In the genomic region with DNA sequence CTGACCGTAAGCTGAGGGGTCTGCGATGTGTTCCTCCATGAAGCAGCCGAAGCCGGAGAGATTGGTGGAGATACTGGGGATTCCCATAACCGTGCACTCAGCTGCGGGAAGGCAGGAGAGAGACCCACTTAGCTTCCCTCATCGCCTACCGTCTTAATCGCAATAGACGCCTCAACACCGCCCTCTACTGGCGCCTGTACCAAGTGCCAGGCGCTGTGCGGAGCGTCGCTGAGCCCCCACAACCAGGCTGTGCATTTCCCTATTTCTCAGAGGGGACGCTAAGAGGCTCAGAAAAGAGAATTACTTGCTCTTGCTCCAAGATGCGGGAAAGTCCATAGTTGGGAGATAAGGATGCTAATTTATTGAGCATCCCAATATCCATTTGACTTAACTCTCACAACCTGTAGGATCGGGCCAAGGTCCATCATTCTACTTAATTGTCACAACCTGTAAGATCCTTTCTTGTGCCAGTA, we compare ENCODE assay signal across 1 cellular context.
TF ChIP-seq lines count a peak whose summit lies in the region.

No MANE protein-coding gene starts in this region.

TF ChIP-seq in HepG2, 621 proteins besides CTCF, POLR2A, EP300 and RAD21 (continued from another document and continues in another):
- TF ChIP-seq ZNF710 (CRISPR knock-in tag; IDR thresholded peaks at IDR 0.05; ENCODE audit: borderline replicate concordance) (no peak), TIGD3 (CRISPR knock-in tag; IDR thresholded peaks at IDR 0.05; ENCODE audit: borderline replicate concordance) (no peak), CREBL2 (CRISPR knock-in tag; IDR thresholded peaks at IDR 0.05; ENCODE audit: borderline replicate concordance) (no peak), HNRNPUL1 (IDR thresholded peaks at IDR 0.05; ENCODE audit: low read depth, low read length) (no peak), JUND (CRISPR knock-in tag; IDR thresholded peaks at IDR 0.05) (no peak), MLX (CRISPR knock-in tag; IDR thresholded peaks at IDR 0.05) (no peak), KDM2A (CRISPR knock-in tag; IDR thresholded peaks at IDR 0.05; ENCODE audit: borderline replicate concordance, low read depth) (peak; percentile 80), MAX (IDR thresholded peaks at IDR 0.05) (peak; percentile 19; the same call in 1 of the 2 replicates), ZFY (CRISPR knock-in tag; IDR thresholded peaks at IDR 0.05) (no peak), PHF20 (CRISPR knock-in tag; IDR thresholded peaks at IDR 0.05) (no peak), ATM (IDR thresholded peaks at IDR 0.05; ENCODE audit: borderline replicate concordance) (no peak), MTF2 (CRISPR knock-in tag; IDR thresholded peaks at IDR 0.05; ENCODE audit: borderline replicate concordance) (no peak), HOXA5 (CRISPR knock-in tag; IDR thresholded peaks at IDR 0.05) (no peak), SOX6 (IDR thresholded peaks at IDR 0.05) (no peak), SOX6 (CRISPR knock-in tag; IDR thresholded peaks at IDR 0.05) (0 out of 2 replicates have a peak, but pooled peaks have one; percentile 34), DNMT3B (CRISPR knock-in tag; conservative IDR thresholded peaks at IDR 0.05) (no peak), THYN1 (CRISPR knock-in tag; IDR thresholded peaks at IDR 0.05; ENCODE audit: borderline replicate concordance, low read depth) (no peak), ARID4A (CRISPR knock-in tag; IDR thresholded peaks at IDR 0.05; ENCODE audit: borderline replicate concordance) (no peak; the same call in 1 of the 2 replicates), KLF12 (CRISPR knock-in tag; IDR thresholded peaks at IDR 0.05; ENCODE audit: borderline replicate concordance) (no peak), CBX1 (IDR thresholded peaks at IDR 0.05; ENCODE audit: low read depth) (no peak), ZBTB4 (CRISPR knock-in tag; IDR thresholded peaks at IDR 0.05; ENCODE audit: borderline replicate concordance) (no peak), SMARCC2 (IDR thresholded peaks at IDR 0.05) (no peak), ZSCAN21 (CRISPR knock-in tag; IDR thresholded peaks at IDR 0.05; ENCODE audit: borderline replicate concordance) (no peak), ZNF414 (CRISPR knock-in tag; IDR thresholded peaks at IDR 0.05) (no peak), ZNF484 (CRISPR knock-in tag; IDR thresholded peaks at IDR 0.05; ENCODE audit: borderline replicate concordance, low read depth) (no peak), ZNF460 (CRISPR knock-in tag; IDR thresholded peaks at IDR 0.05; ENCODE audit: borderline replicate concordance) (no peak), ZFP41 (CRISPR knock-in tag; IDR thresholded peaks at IDR 0.05; ENCODE audit: borderline replicate concordance) (no peak), SETDB1 (CRISPR knock-in tag; IDR thresholded peaks at IDR 0.05; ENCODE audit: borderline replicate concordance) (no peak), TBL1XR1 (IDR thresholded peaks at IDR 0.05; ENCODE audit: borderline replicate concordance, low read length, partially characterized antibody) (no peak), ZNF224 (CRISPR knock-in tag; IDR thresholded peaks at IDR 0.05) (no peak), TBX2 (CRISPR knock-in tag; IDR thresholded peaks at IDR 0.05; ENCODE audit: borderline replicate concordance) (no peak), ZNF841 (CRISPR knock-in tag; IDR thresholded peaks at IDR 0.05; ENCODE audit: borderline replicate concordance) (no peak), ZNF7 (CRISPR knock-in tag; IDR thresholded peaks at IDR 0.05) (no peak), ZNF501 (CRISPR knock-in tag; IDR thresholded peaks at IDR 0.05) (peak; percentile 52; the same call in 1 of the 2 replicates), PATZ1 (CRISPR knock-in tag; IDR thresholded peaks at IDR 0.05) (peak; percentile 53; the same call in 1 of the 2 replicates), SMYD3 (CRISPR knock-in tag; IDR thresholded peaks at IDR 0.05) (no peak), SALL1 (CRISPR knock-in tag; IDR thresholded peaks at IDR 0.05) (peak; percentile 67)
- TF ChIP-seq, protein P1, sequence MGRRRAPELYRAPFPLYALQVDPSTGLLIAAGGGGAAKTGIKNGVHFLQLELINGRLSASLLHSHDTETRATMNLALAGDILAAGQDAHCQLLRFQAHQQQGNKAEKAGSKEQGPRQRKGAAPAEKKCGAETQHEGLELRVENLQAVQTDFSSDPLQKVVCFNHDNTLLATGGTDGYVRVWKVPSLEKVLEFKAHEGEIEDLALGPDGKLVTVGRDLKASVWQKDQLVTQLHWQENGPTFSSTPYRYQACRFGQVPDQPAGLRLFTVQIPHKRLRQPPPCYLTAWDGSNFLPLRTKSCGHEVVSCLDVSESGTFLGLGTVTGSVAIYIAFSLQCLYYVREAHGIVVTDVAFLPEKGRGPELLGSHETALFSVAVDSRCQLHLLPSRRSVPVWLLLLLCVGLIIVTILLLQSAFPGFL (CRISPR knock-in tag; IDR thresholded peaks at IDR 0.05): no peak
- TF ChIP-seq, protein P2, sequence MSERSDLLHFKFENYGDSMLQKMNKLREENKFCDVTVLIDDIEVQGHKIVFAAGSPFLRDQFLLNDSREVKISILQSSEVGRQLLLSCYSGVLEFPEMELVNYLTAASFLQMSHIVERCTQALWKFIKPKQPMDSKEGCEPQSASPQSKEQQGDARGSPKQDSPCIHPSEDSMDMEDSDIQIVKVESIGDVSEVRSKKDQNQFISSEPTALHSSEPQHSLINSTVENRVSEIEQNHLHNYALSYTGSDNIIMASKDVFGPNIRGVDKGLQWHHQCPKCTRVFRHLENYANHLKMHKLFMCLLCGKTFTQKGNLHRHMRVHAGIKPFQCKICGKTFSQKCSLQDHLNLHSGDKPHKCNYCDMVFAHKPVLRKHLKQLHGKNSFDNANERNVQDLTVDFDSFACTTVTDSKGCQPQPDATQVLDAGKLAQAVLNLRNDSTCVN (CRISPR knock-in tag; IDR thresholded peaks at IDR 0.05; ENCODE audit: borderline replicate concordance): no peak
